15 cellular contexts compared by ENCODE assay signal in the genomic region with DNA sequence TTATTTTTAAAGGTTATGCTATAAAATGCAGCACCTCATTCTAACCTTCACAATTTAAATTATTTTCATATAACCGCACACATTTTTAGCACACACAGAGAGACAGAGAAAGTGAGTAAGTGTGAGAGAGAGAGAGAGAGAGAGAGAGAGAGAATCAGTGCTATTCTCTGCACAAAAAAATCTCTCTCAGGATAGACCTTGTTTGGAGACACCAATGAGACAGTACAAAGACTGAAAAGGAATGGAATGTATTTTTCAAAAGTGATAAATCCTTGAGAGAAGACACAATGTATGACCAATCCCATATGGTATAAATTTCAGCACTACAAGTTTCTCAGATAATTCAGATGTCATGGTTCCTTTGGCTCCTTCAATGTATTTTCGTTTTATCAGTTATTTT.
DNase-seq lines count a peak whose midpoint lies in the region; ATAC-seq and TF ChIP-seq lines count a peak whose summit lies in the region.
"Had no signal": no experiment of that assay in that cellular context is flagged by ENCODE, and none has a peak within 500 bp of the region (broad histone marks: within the 10 kb centered on the region; RNA-seq: fewer than 3 reads in every experiment).

No MANE protein-coding gene starts in this region.

- BruUV-seq in PC-3 (replicated peaks; lab: Mats Ljungman, UMichigan): no TSS peak

- H4K20me1 ChIP-seq in PC-3 (ENCODE audit: low read length) (no peaks in the 10 kb centered on the region), neural progenitor cell (ENCODE audit: low read depth) (no peaks in the 10 kb centered on the region)

- no peak overlapping the region for H3K9ac ChIP-seq in PC-3 (ENCODE audit: low read length)
- no peak overlapping the region for H3K9ac ChIP-seq in neural progenitor cell

- intact Hi-C loops in PC-3 (cut with micrococcal nuclease): loop anchor here (1.0 to 10.0 kb wide), 3 partner anchors 16 to 542 kb away; no protein-coding TSS in a partner anchor

- no peak overlapping the region for H3K4me3 Mint-ChIP-seq in endothelial cell (ENCODE audit: unreplicated experiment)
- H3K4me3 Mint-ChIP-seq in neural progenitor cell: no peak overlapping the region
- H3K4me3 Mint-ChIP-seq: memory B cell had no signal

- no peaks in the 10 kb centered on the region for H3K27me3 ChIP-seq in ACC112 (ENCODE audit: insufficient read depth, low read length)
- H3K27me3 ChIP-seq in PC-3 (ENCODE audit: low read length): no peaks in the 10 kb centered on the region
- no peaks in the 10 kb centered on the region for H3K27me3 ChIP-seq in neural progenitor cell

- POLR2A ChIA-PET in PC-3 (lab: Charles Lee; ENCODE audit: unreplicated experiment): interaction anchor here (0.6 kb wide), 2 partner anchors 366 to 693 kb away, joined by 4 to 16 read pairs; no protein-coding TSS in a partner anchor

- peak overlapping the region; percentile 63 for H3K27ac ChIP-seq in ACC112 (ENCODE audit: low read depth, low read length)
- peak overlapping the region; percentile 19 for H3K27ac ChIP-seq in PC-3 (ENCODE audit: low read length)
- no peak overlapping the region for H3K27ac ChIP-seq in neural progenitor cell

- H3F3A ChIP-seq in PC-3 (ENCODE audit: low read length, unreplicated experiment) (no peaks in the 10 kb centered on the region), neural progenitor cell (ENCODE audit: low read depth) (peaks cover 8% of the 10 kb centered on the region)

- no peaks in the 10 kb centered on the region for H3K9me2 ChIP-seq in PC-3 (replicated peaks; ENCODE audit: low read length)

- H3K9me3 Mint-ChIP-seq in endothelial cell (ENCODE audit: unreplicated experiment): no peaks in the 10 kb centered on the region
- H3K9me3 Mint-ChIP-seq in neural progenitor cell: peaks cover 11% of the 10 kb centered on the region

- ATAC-seq in PC-3: peak; percentile 33

- H2AFZ ChIP-seq in ACC112 (ENCODE audit: low read length, unreplicated experiment) (no peak overlapping the region), PC-3 (ENCODE audit: low read length) (peak overlapping the region; percentile 69; the same call in 1 of the 2 replicates), neural progenitor cell (replicated peaks) (peak overlapping the region; percentile 52)

- TF ChIP-seq CTCF in PC-3 (conservative IDR thresholded peaks at IDR 0.05; ENCODE audit: low read depth, low read length) (no peak), endothelial cell (IDR thresholded peaks at IDR 0.05; ENCODE audit: unreplicated experiment) (no peak), neural progenitor cell (IDR thresholded peaks at IDR 0.05) (no peak)

- no peaks in the 10 kb centered on the region for H3K36me3 ChIP-seq in ACC112 (ENCODE audit: insufficient read depth, low read length)
- no peaks in the 10 kb centered on the region for H3K36me3 ChIP-seq in PC-3 (ENCODE audit: low read depth, low read length)
- no peaks in the 10 kb centered on the region for H3K36me3 ChIP-seq in neural progenitor cell

- H3K27ac Mint-ChIP-seq in endothelial cell (ENCODE audit: unreplicated experiment) (peak overlapping the region; percentile 92), neural progenitor cell (no peak overlapping the region)
- H3K27ac Mint-ChIP-seq: memory B cell had no signal

- H3K36me3 Mint-ChIP-seq in endothelial cell (ENCODE audit: low read depth, unreplicated experiment) (no peaks in the 10 kb centered on the region), neural progenitor cell (no peaks in the 10 kb centered on the region)
- H3K36me3 Mint-ChIP-seq: memory B cell had no signal

- H3K27me3 Mint-ChIP-seq in endothelial cell (ENCODE audit: unreplicated experiment): no peaks in the 10 kb centered on the region
- H3K27me3 Mint-ChIP-seq in neural progenitor cell (ENCODE audit: insufficient read depth, low read depth): no peaks in the 10 kb centered on the region
- H3K27me3 Mint-ChIP-seq: memory B cell had no signal

- DNase-seq in PC-3: no peak
- DNase-seq in endothelial cell (ENCODE audit: low spot score): no peak
- no peak for DNase-seq in neural progenitor cell (ENCODE audit: low spot score)
- no peak for DNase-seq in hepatic stellate cell (ENCODE audit: low spot score)
- no peak for DNase-seq in epidermal melanocyte (ENCODE audit: insufficient read length, low spot score)
- DNase-seq in stimulated activated CD4-positive, alpha-beta T cell treated with anti-CD3 and anti-CD28 coated beads, Interleukin-15, amount 100 ng/mL, for 24 hours: no peak
- no peak for DNase-seq in NCI-H524 (lab: John Stamatoyannopoulos, UW)
- DNase-seq: activated effector memory CD4-positive, alpha-beta T cell treated with anti-CD3 and anti-CD28 coated beads, Interleukin-2, amount 50 U/mL, for 16 hours; anterior cingulate cortex; NCI-H146; NCI-H446; occipital lobe; stimulated activated CD4-positive, alpha-beta T cell treated with anti-CD3 and anti-CD28 coated beads, Interleukin-12 subunit alpha, Interleukin-12 subunit beta, amount 100 ng/mL, for 4 hours had no signal

- H3K4me3 ChIP-seq in ACC112 (ENCODE audit: low read depth, low read length) (peak overlapping the region; percentile 20; the same call in 1 of the 2 replicates), PC-3 (ENCODE audit: low read length) (no peak overlapping the region), neural progenitor cell (no peak overlapping the region)

- H3K4me1 Mint-ChIP-seq in endothelial cell (ENCODE audit: unreplicated experiment) (peaks cover 16% of the 10 kb centered on the region), neural progenitor cell (peaks cover 29% of the 10 kb centered on the region)
- H3K4me1 Mint-ChIP-seq: memory B cell had no signal

- H3K4me1 ChIP-seq in ACC112 (ENCODE audit: control insufficient read depth, insufficient read depth, low read length, unreplicated experiment): peaks cover 30% of the 10 kb centered on the region
- H3K4me1 ChIP-seq in PC-3 (ENCODE audit: insufficient read depth, low read length): peaks cover 18% of the 10 kb centered on the region
- H3K4me1 ChIP-seq in neural progenitor cell: peaks cover 21% of the 10 kb centered on the region

- H3K79me2 ChIP-seq in ACC112 (ENCODE audit: control insufficient read depth, insufficient read depth, low read length, unreplicated experiment) (no peaks in the 10 kb centered on the region), PC-3 (ENCODE audit: low read length) (no peaks in the 10 kb centered on the region), neural progenitor cell (ENCODE audit: low read depth) (no peaks in the 10 kb centered on the region)

- peak overlapping the region; percentile 53; the same call in 1 of the 2 replicates for H3K4me2 ChIP-seq in PC-3 (ENCODE audit: low read length)
- H3K4me2 ChIP-seq in neural progenitor cell: no peak overlapping the region

- H3K9me3 ChIP-seq in PC-3 (ENCODE audit: low read length) (no peaks in the 10 kb centered on the region), neural progenitor cell (ENCODE audit: low read depth) (no peaks in the 10 kb centered on the region)

- CTCF ChIA-PET in PC-3 (lab: Charles Lee): interaction anchor here (0.9 kb wide), 1 partner anchor 540 kb away, joined by 3 read pairs; no protein-coding TSS in a partner anchor
